Comparison of ENCODE assay signal across 1 cellular context in the genomic region with DNA sequence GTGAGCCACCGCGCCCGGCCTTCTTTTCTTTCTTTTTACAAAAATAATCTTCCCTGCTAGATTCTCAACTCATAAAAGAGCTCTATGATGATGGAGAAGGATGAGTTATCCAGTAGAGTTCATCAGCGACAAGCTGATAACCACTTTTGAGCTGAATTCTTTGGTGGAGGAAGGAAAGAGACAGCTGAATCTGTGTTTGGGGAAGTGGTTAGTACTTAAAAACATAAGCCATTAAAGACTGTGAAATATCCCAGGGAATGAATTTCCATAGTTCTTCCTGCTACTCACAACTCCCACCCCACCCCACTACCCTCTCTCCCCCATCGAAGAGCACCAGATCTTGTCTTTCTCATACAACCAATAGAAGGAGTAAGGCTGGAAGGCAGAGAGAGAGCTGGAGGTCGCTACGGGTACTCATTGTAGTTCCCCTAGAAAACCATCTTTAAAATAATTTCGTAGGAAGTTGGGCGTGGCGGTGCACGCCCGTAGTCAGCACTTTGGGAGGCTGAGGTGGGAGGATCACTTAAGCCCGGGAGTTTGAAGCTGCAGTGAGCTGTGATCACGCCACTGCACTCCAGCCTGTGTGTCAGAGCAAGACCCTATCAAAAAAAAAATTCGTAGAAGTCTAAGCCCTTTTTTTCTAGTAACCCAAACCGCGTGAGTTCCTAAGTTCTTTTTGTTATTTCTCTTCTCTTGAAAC.
TF ChIP-seq lines count a peak whose summit lies in the region.

No MANE protein-coding gene starts in this region.

TF ChIP-seq in K562, 482 proteins besides CTCF, POLR2A, EP300 and RAD21:
- TF ChIP-seq RCOR1 (IDR thresholded peaks at IDR 0.05; ENCODE audit: borderline replicate concordance in 1 of 2, low read depth in 2 of 2, low read length in 2 of 2) (0 out of 4 replicates have a peak, but pooled peaks of 1 of the 2 experiments have one; percentile 18), SRSF7 (optimal IDR thresholded peaks at IDR 0.05; ENCODE audit: low read depth, low read length) (no peak), ARNT (IDR thresholded peaks at IDR 0.05) (0 out of 4 replicates have a peak, but pooled peaks of 1 of the 2 experiments have one; percentile 13), MTA2 (IDR thresholded peaks at IDR 0.05; ENCODE audit: low read depth) (peak; percentile 38; the same call in 1 of the 2 replicates), NFATC3 (IDR thresholded peaks at IDR 0.05) (peak; percentile 33; the same call in 1 of the 2 replicates), KDM5B (IDR thresholded peaks at IDR 0.05; ENCODE audit: insufficient replicate concordance, low read depth, low read length) (peak; percentile 25), PTBP1 (IDR thresholded peaks at IDR 0.05; ENCODE audit: low read depth, low read length) (no peak), ZNF316 (IDR thresholded peaks at IDR 0.05) (peak; percentile 61; the same call in 1 of the 2 replicates), CHD4 (IDR thresholded peaks at IDR 0.05; ENCODE audit: insufficient read depth, insufficient replicate concordance, low read depth, low read length, poor library complexity, severe bottlenecking) (peak; percentile 30), MAFG (tag; conservative IDR thresholded peaks at IDR 0.05) (0 out of 2 replicates have a peak, but pooled peaks have one; percentile 15), ZNF212 (CRISPR knock-in tag; IDR thresholded peaks at IDR 0.05) (no peak), C11orf30 (IDR thresholded peaks at IDR 0.05; ENCODE audit: low read depth) (peak; percentile 53), ELF2 (CRISPR knock-in tag; IDR thresholded peaks at IDR 0.05) (0 out of 2 replicates have a peak, but pooled peaks have one; percentile 19), RAD51 (IDR thresholded peaks at IDR 0.05; ENCODE audit: borderline replicate concordance, low read depth) (0 out of 2 replicates have a peak, but pooled peaks have one; percentile 29), EP400 (IDR thresholded peaks at IDR 0.05) (no peak), MAFF (IDR thresholded peaks at IDR 0.05; ENCODE audit: low read length) (peak; percentile 33), SPI1 (IDR thresholded peaks at IDR 0.05; ENCODE audit: borderline replicate concordance, low read depth, low read length) (peak; percentile 79), MAFK (IDR thresholded peaks at IDR 0.05; ENCODE audit: low read length) (peak; percentile 20; the same call in 1 of the 2 replicates), ZKSCAN1 (IDR thresholded peaks at IDR 0.05; ENCODE audit: low read depth, low read length) (peak; percentile 97), ZNF175 (CRISPR knock-in tag; IDR thresholded peaks at IDR 0.05; ENCODE audit: low read depth) (0 out of 2 replicates have a peak, but pooled peaks have one; percentile 38), ZNF384 (IDR thresholded peaks at IDR 0.05; ENCODE audit: low read depth, low read length) (peak; percentile 56; the same call in 1 of the 2 replicates), LEF1 (IDR thresholded peaks at IDR 0.05) (peak; percentile 33), TRIM28 (IDR thresholded peaks at IDR 0.05) (peak; percentile 40; the same call in 1 of the 2 replicates)
- TF ChIP-seq, protein P1, sequence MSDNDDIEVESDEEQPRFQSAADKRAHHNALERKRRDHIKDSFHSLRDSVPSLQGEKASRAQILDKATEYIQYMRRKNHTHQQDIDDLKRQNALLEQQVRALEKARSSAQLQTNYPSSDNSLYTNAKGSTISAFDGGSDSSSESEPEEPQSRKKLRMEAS (CRISPR knock-in tag; IDR thresholded peaks at IDR 0.05) = no peak
